8 cellular contexts compared by ENCODE assay signal in genomic region chr1:160069460-160070231, GRCh38. TPM values are rescaled to one million over a fixed set of nuclear protein-coding genes. Genes with fewer than 3 reads are reported as not detected.
DNase-seq lines count a peak whose midpoint lies in the region; ATAC-seq and TF ChIP-seq lines count a peak whose summit lies in the region.

KCNJ10 (minus strand) TSS chr1:160070160; CDS start chr1:160042532, 27,628 bp downstream.

- H2BK5ac ChIP-seq in mesenchymal stem cell (ENCODE audit: low read depth, low read length, poor library complexity, severe bottlenecking), result no peak within 1 kb of the TSS

- WGBS in mesenchymal stem cell, result 21% methylated on average over 23 of the region's 32 CpGs
- 23 to 60% methylated on average over 2 to 32 of the region's 32 CpGs for WGBS in transverse colon (ENCODE audit: low coverage in 1 of 2), 2 donors

- H3K4ac ChIP-seq in mesenchymal stem cell (ENCODE audit: low read depth in 1 of 2, low read length in 2 of 2), result peak within 1 kb of the TSS in 1 of 2 experiments; percentile 24

- H3K9me3 ChIP-seq in mesenchymal stem cell (ENCODE audit: control insufficient read depth, low read length), result no peaks in the 10 kb centered on the region
- H3K9me3 ChIP-seq in transverse colon, result no peaks in the 10 kb centered on the region

- no peaks in the 10 kb centered on the region for H3K36me3 Mint-ChIP-seq in activated naive CD4-positive, alpha-beta T cell treated with anti-CD3 and anti-CD28 coated beads for 36 hours (ENCODE audit: low read depth)

- no peak for DNase-seq in activated naive CD4-positive, alpha-beta T cell treated with anti-CD3 and anti-CD28 coated beads for 36 hours
- DNase-seq in activated naive CD4-positive, alpha-beta T cell treated with Interleukin-2 at 50 U/mL for 16 hours, result no peak
- DNase-seq in brain microvascular endothelial cell (no peak), mesenchymal stem cell (no peak), transverse colon (no peak)
- no peak for DNase-seq in stimulated activated naive CD4-positive, alpha-beta T cell treated with Interleukin-2 at 50 U/mL for 16 hours (lab: John Stamatoyannopoulos, UW)

- peak within 1 kb of the TSS; percentile 53 for H3K9ac ChIP-seq in mesenchymal stem cell (ENCODE audit: low read length)

- H3K27me3 ChIP-seq in brain microvascular endothelial cell (replicated peaks), result peaks cover 19% of the 10 kb centered on the region
- H3K27me3 ChIP-seq in mesenchymal stem cell (ENCODE audit: control insufficient read depth in 1 of 2, insufficient read depth in 1 of 2, low read length in 2 of 2), result peaks cover 64 to 85% of the 10 kb centered on the region in 2 experiments
- H3K27me3 ChIP-seq in transverse colon, result peaks cover 44% of the 10 kb centered on the region

- no peak within 1 kb of the TSS for H4K8ac ChIP-seq in mesenchymal stem cell (ENCODE audit: low read length)

- no peaks in the 10 kb centered on the region for H3K9me3 Mint-ChIP-seq in activated naive CD4-positive, alpha-beta T cell treated with anti-CD3 and anti-CD28 coated beads for 36 hours

- H4K91ac ChIP-seq in mesenchymal stem cell (ENCODE audit: low read length), result no peak within 1 kb of the TSS

- ATAC-seq in HG03097 (IDR thresholded peaks at IDR 0.05; ENCODE audit: low FRiP score, unreplicated experiment) (no peak), HG03108 (IDR thresholded peaks at IDR 0.05; ENCODE audit: unreplicated experiment) (no peak)

- no peak within 1 kb of the TSS for H2AK5ac ChIP-seq in mesenchymal stem cell (ENCODE audit: low read length, severe bottlenecking)

- no peak within 1 kb of the TSS for H2BK120ac ChIP-seq in mesenchymal stem cell (ENCODE audit: low read depth, low read length)

- no peak within 1 kb of the TSS for H3K18ac ChIP-seq in mesenchymal stem cell (ENCODE audit: low read depth in 1 of 2, low read length in 2 of 2)

- H2AFZ ChIP-seq in mesenchymal stem cell (ENCODE audit: low read depth, low read length), result peak within 1 kb of the TSS; percentile 89

- H3K36me3 ChIP-seq in brain microvascular endothelial cell (replicated peaks) (no peaks in the 10 kb centered on the region), mesenchymal stem cell (ENCODE audit: control insufficient read depth in 1 of 2, insufficient read depth in 2 of 2, low read depth in 1 of 2, low read length in 2 of 2) (no peaks in the 10 kb centered on the region), transverse colon (no peaks in the 10 kb centered on the region)

- H3K14ac ChIP-seq in mesenchymal stem cell (ENCODE audit: low read length in 2 of 2), result no peak within 1 kb of the TSS

- TF ChIP-seq EP300 in transverse colon (IDR thresholded peaks at IDR 0.05; ENCODE audit: low read depth), result no peak

- H3K27ac ChIP-seq in brain microvascular endothelial cell (no peak within 1 kb of the TSS), mesenchymal stem cell (ENCODE audit: low read length, poor library complexity, severe bottlenecking) (no peak within 1 kb of the TSS), transverse colon (peak within 1 kb of the TSS in 3 of 4 donors; percentile 11 to 38 (median 32))

- in situ Hi-C loops in brain microvascular endothelial cell (cut with HindIII; ENCODE audit: low pct_ligation_motif_present, low sequenced_read_pairs) (no loop called here), transverse colon (cut with MboI; ENCODE audit: low pct_ligation_motif_present in 1 of 4, low pct_unique_long_range_greater_than_20kb in 1 of 4, low sequenced_read_pairs in 3 of 4) (no loop called here)

- H3K23ac ChIP-seq in mesenchymal stem cell (ENCODE audit: low read length in 2 of 2), result peak within 1 kb of the TSS in 1 of 2 experiments; percentile 77

- H3K27me3 Mint-ChIP-seq in activated naive CD4-positive, alpha-beta T cell treated with anti-CD3 and anti-CD28 coated beads for 36 hours (ENCODE audit: low read depth), result peaks cover 15% of the 10 kb centered on the region

- CTCF ChIA-PET in activated naive CD4-positive, alpha-beta T cell treated with anti-CD3 and anti-CD28 coated beads for 36 hours (lab: Charles Lee), result interaction anchor here (1.1 to 21.7 kb wide), 3 partner anchors 10 to 92 kb away, joined by 3 to 565 read pairs (median 18); no protein-coding TSS in a partner anchor

- peaks cover 16% of the 10 kb centered on the region for H3K4me1 Mint-ChIP-seq in activated naive CD4-positive, alpha-beta T cell treated with anti-CD3 and anti-CD28 coated beads for 36 hours (ENCODE audit: low read depth)

- H3K4me3 ChIP-seq in brain microvascular endothelial cell (ENCODE audit: low read depth, low read length) (peak within 1 kb of the TSS; percentile 59), mesenchymal stem cell (ENCODE audit: insufficient read depth in 1 of 2, low read depth in 1 of 2, low read length in 2 of 2) (peak within 1 kb of the TSS; percentile 54 to 84), transverse colon (peak within 1 kb of the TSS; percentile 37 to 61 (median 42))

- TF ChIP-seq CTCF in brain microvascular endothelial cell (IDR thresholded peaks at IDR 0.05; ENCODE audit: low read depth, low read length, missing control alignments) (no peak), transverse colon (IDR thresholded peaks at IDR 0.05) (no peak)

- H3K4me2 ChIP-seq in mesenchymal stem cell (ENCODE audit: low read length, poor library complexity, severe bottlenecking), result peak within 1 kb of the TSS; percentile 89

- no peak within 1 kb of the TSS for H2BK15ac ChIP-seq in mesenchymal stem cell (ENCODE audit: low read depth, poor library complexity, severe bottlenecking)

- H2BK12ac ChIP-seq in mesenchymal stem cell (ENCODE audit: low read length in 2 of 2), result no peak within 1 kb of the TSS

- peak within 1 kb of the TSS; percentile 82 for H3K4me3 Mint-ChIP-seq in activated naive CD4-positive, alpha-beta T cell treated with anti-CD3 and anti-CD28 coated beads for 36 hours

- intact Hi-C loops in activated naive CD4-positive, alpha-beta T cell treated with anti-CD3 and anti-CD28 coated beads for 36 hours (cut with micrococcal nuclease), result loop anchor here (2.0 kb wide), 1 partner anchor 39 kb away; the partner anchor contains the start of gene PIGM
- intact Hi-C loops in transverse colon (cut with DNase I; ENCODE audit: low total_unique reads), result no loop called here

- TF ChIP-seq POLR2A in transverse colon (IDR thresholded peaks at IDR 0.05), result no peak

- H3K79me1 ChIP-seq in mesenchymal stem cell (replicated peaks; ENCODE audit: low read length, poor library complexity, severe bottlenecking), result no peaks in the 10 kb centered on the region

- H3K27ac Mint-ChIP-seq in activated naive CD4-positive, alpha-beta T cell treated with anti-CD3 and anti-CD28 coated beads for 36 hours, result no peak within 1 kb of the TSS

- peaks cover 8% of the 10 kb centered on the region for H3K4me1 ChIP-seq in mesenchymal stem cell (ENCODE audit: control insufficient read depth, insufficient read depth, low read depth, low read length)
- peaks cover 4 to 16% (median 10%) of the 10 kb centered on the region in 4 donors for H3K4me1 ChIP-seq in transverse colon

RNA-seq across cellular contexts. Expression of gene KCNJ10, which starts in this region (rescaled TPM):
- not detected for total RNA-seq in activated naive CD4-positive, alpha-beta T cell treated with anti-CD3 and anti-CD28 coated beads for 36 hours
- polyA plus RNA-seq in mesenchymal stem cell (2013, experiment 1 of 2), result not detected
- not detected for polyA plus RNA-seq in mesenchymal stem cell (2013, experiment 2 of 2)
- not detected for total RNA-seq in transverse colon

Comparison
In these comparisons a context has a peak if more than half of its experiments do, and no peak if none do; other contexts are left out.
1. H3K27ac ChIP-seq: peak in transverse colon (3 of 4); none in brain microvascular endothelial cell (single experiment) and mesenchymal stem cell (single experiment).
2. Peak in every context shown above with its lines, with median percentiles within 50 percentile points of each other: H3K4me3 ChIP-seq.